30 cellular contexts compared by ENCODE assay signal in genomic region chr15:72077950-72078349, GRCh38. TPM values are rescaled to one million over a fixed set of nuclear protein-coding genes. Genes with fewer than 3 reads are reported as not detected.
DNase-seq lines count a peak whose midpoint lies in the region; ATAC-seq, FAIRE-seq and TF ChIP-seq lines count a peak whose summit lies in the region.
"Had no signal": no experiment of that assay in that cellular context is flagged by ENCODE, and none has a peak within 500 bp of the region (broad histone marks: within the 10 kb centered on the region; RNA-seq: fewer than 3 reads in every experiment).

No MANE protein-coding gene starts in this region.

- H3K9me3 ChIP-seq in A549 (no peaks in the 10 kb centered on the region), SU-DHL-6 (ENCODE audit: insufficient read depth, low read length) (no peaks in the 10 kb centered on the region), HAP-1 (no peaks in the 10 kb centered on the region)
- H3K9me3 ChIP-seq: esophagus squamous epithelium, mucosa of descending colon, SK-N-SH, upper lobe of left lung had no signal

- no peak overlapping the region for H3K27ac Mint-ChIP-seq in GM23338
- H3K27ac Mint-ChIP-seq: activated CD4-positive, alpha-beta memory T cell treated with anti-CD3 and anti-CD28 coated beads, Interleukin-2, amount 10 ng/mL, durations not matched to agents 7 days and 5 days; activated naive CD4-positive, alpha-beta T cell treated with anti-CD3 and anti-CD28 coated beads, Interleukin-2, amount 10 ng/mL, durations not matched to agents 7 days and 5 days; H9; nephron; stimulated activated memory B cell treated with anti-CD40 and anti-IgM and Interleukin-4, amounts not matched to agents 10 μg/mL and 1 μg/mL and 100 μg/mL, for 72 hours had no signal

- no peak overlapping the region for H3K4me3 Mint-ChIP-seq in GM23338
- H3K4me3 Mint-ChIP-seq: activated CD4-positive, alpha-beta memory T cell treated with anti-CD3 and anti-CD28 coated beads, Interleukin-2, amount 10 ng/mL, durations not matched to agents 7 days and 5 days; activated naive CD4-positive, alpha-beta T cell treated with anti-CD3 and anti-CD28 coated beads, Interleukin-2, amount 10 ng/mL, durations not matched to agents 7 days and 5 days; H9; nephron; stimulated activated memory B cell treated with anti-CD40 and anti-IgM and Interleukin-4, amounts not matched to agents 10 μg/mL and 1 μg/mL and 100 μg/mL, for 72 hours had no signal

- H3K4me2 ChIP-seq in A549 (no peak overlapping the region), SU-DHL-6 (ENCODE audit: low read depth, low read length, poor library complexity, severe bottlenecking) (peak overlapping the region; percentile 85), GM23338 (no peak overlapping the region)
- H3K4me2 ChIP-seq: SK-N-SH had no signal

- H3K9me3 Mint-ChIP-seq in GM23338: no peaks in the 10 kb centered on the region; the same call in 2 of the 3 replicates
- H3K9me3 Mint-ChIP-seq: activated CD4-positive, alpha-beta memory T cell treated with anti-CD3 and anti-CD28 coated beads, Interleukin-2, amount 10 ng/mL, durations not matched to agents 7 days and 5 days; activated naive CD4-positive, alpha-beta T cell treated with anti-CD3 and anti-CD28 coated beads, Interleukin-2, amount 10 ng/mL, durations not matched to agents 7 days and 5 days; H9; nephron had no signal

- H3K4me1 ChIP-seq in A549 (no peaks in the 10 kb centered on the region), HAP-1 (peaks cover 3% of the 10 kb centered on the region; the same call in 1 of the 2 replicates), GM23338 (ENCODE audit: insufficient read depth) (no peaks in the 10 kb centered on the region)
- H3K4me1 ChIP-seq: upper lobe of left lung had no signal

- TF ChIP-seq CTCF in A549 (IDR thresholded peaks at IDR 0.05) (no peak), SU-DHL-6 (IDR thresholded peaks at IDR 0.05; ENCODE audit: insufficient read depth, low read length, poor library complexity, severe bottlenecking) (no peak), fibroblast of the aortic adventitia (IDR thresholded peaks at IDR 0.05; ENCODE audit: insufficient read depth, low read length) (no peak), GM23338 (conservative IDR thresholded peaks at IDR 0.05; ENCODE audit: low read depth in 2 of 2) (no peak)

- H3K27ac ChIP-seq in A549 (no peak overlapping the region), SU-DHL-6 (ENCODE audit: low read depth, low read length) (peak overlapping the region; percentile 99), GM23338 (ENCODE audit: low read depth) (no peak overlapping the region)
- H3K27ac ChIP-seq: brain microvascular endothelial cell, esophagus squamous epithelium, upper lobe of left lung had no signal

- H3K79me2 ChIP-seq in SU-DHL-6 (ENCODE audit: insufficient read depth, low read length): peaks cover 81% of the 10 kb centered on the region
- peaks cover 6% of the 10 kb centered on the region; the same call in 1 of the 2 replicates for H3K79me2 ChIP-seq in GM23338 (replicated peaks; ENCODE audit: insufficient read depth)

- no peaks in the 10 kb centered on the region for H3K27me3 Mint-ChIP-seq in GM23338 (ENCODE audit: insufficient read depth, low read depth, poor library complexity)
- H3K27me3 Mint-ChIP-seq: activated CD4-positive, alpha-beta memory T cell treated with anti-CD3 and anti-CD28 coated beads, Interleukin-2, amount 10 ng/mL, durations not matched to agents 7 days and 5 days; activated naive CD4-positive, alpha-beta T cell treated with anti-CD3 and anti-CD28 coated beads, Interleukin-2, amount 10 ng/mL, durations not matched to agents 7 days and 5 days; CD8-positive, alpha-beta memory T cell; stimulated activated memory B cell treated with anti-CD40 and anti-IgM and Interleukin-4, amounts not matched to agents 10 μg/mL and 1 μg/mL and 100 μg/mL, for 72 hours had no signal

- H3K27me3 ChIP-seq in SU-DHL-6 (ENCODE audit: low read length) (no peaks in the 10 kb centered on the region), HAP-1 (ENCODE audit: low read depth) (no peaks in the 10 kb centered on the region), GM23338 (ENCODE audit: insufficient read depth) (no peaks in the 10 kb centered on the region)
- H3K27me3 ChIP-seq: brain microvascular endothelial cell, esophagus squamous epithelium, upper lobe of left lung had no signal

- in situ Hi-C loops in HAP-1 (cut with MboI; ENCODE audit: low sequenced_read_pairs): no loop called here

- H3K4me3 ChIP-seq in A549: no peak overlapping the region
- H3K4me3 ChIP-seq in SU-DHL-6 (ENCODE audit: insufficient read depth, low read length, poor library complexity, severe bottlenecking): peak overlapping the region; percentile 21
- H3K4me3 ChIP-seq in fibroblast of the aortic adventitia (ENCODE audit: low read depth, low read length): no peak overlapping the region
- no peak overlapping the region for H3K4me3 ChIP-seq in HAP-1
- no peak overlapping the region for H3K4me3 ChIP-seq in GM23338
- H3K4me3 ChIP-seq: esophagus squamous epithelium, mucosa of descending colon, upper lobe of left lung had no signal

- TF ChIP-seq EP300 in A549 (IDR thresholded peaks at IDR 0.05): no peak

- no peak for TF ChIP-seq RAD21 in A549 (conservative IDR thresholded peaks at IDR 0.05 in 1 of 2, IDR thresholded peaks at IDR 0.05 in 1 of 2)

- WGBS in A549 (ENCODE audit: missing lambda C conversion rate): 89% methylated on average over 1 of the region's 1 CpG

- CTCF ChIA-PET in A549 (lab: Yijun Ruan, JAX): interaction anchor here (1.0 kb wide), 1 partner anchor 8 kb away, joined by 5 read pairs; no protein-coding TSS in a partner anchor

- H3K9me2 ChIP-seq in SU-DHL-6 (replicated peaks; ENCODE audit: insufficient read depth, low read length) (no peaks in the 10 kb centered on the region), GM23338 (ENCODE audit: insufficient read depth) (no peaks in the 10 kb centered on the region)
- H3K9me2 ChIP-seq: SK-N-SH had no signal

- no peaks in the 10 kb centered on the region for H3K4me1 Mint-ChIP-seq in GM23338
- H3K4me1 Mint-ChIP-seq: H9 had no signal

- FAIRE-seq in A549 (lab: Jason Lieb, UNC): peak; percentile 78
- peak; percentile 5 for FAIRE-seq in GM18507 (lab: Jason Lieb, UNC)
- FAIRE-seq: A204.1 had no signal

- peaks cover 75% of the 10 kb centered on the region for H3F3A ChIP-seq in SU-DHL-6 (ENCODE audit: insufficient read depth)
- no peaks in the 10 kb centered on the region for H3F3A ChIP-seq in GM23338 (replicated peaks; ENCODE audit: low read depth)

- H3K36me3 ChIP-seq in SU-DHL-6 (ENCODE audit: low read length) (no peaks in the 10 kb centered on the region), HAP-1 (replicated peaks) (no peaks in the 10 kb centered on the region), GM23338 (ENCODE audit: insufficient read depth) (no peaks in the 10 kb centered on the region)
- H3K36me3 ChIP-seq: brain microvascular endothelial cell, esophagus squamous epithelium, upper lobe of left lung had no signal

- no peaks in the 10 kb centered on the region for H3K36me3 Mint-ChIP-seq in GM23338 (ENCODE audit: low read depth)
- H3K36me3 Mint-ChIP-seq: activated naive CD4-positive, alpha-beta T cell treated with anti-CD3 and anti-CD28 coated beads, Interleukin-2, amount 10 ng/mL, durations not matched to agents 7 days and 5 days; stimulated activated memory B cell treated with anti-CD40 and anti-IgM and Interleukin-4, amounts not matched to agents 10 μg/mL and 1 μg/mL and 100 μg/mL, for 72 hours had no signal

- no peak overlapping the region for H2AFZ ChIP-seq in SU-DHL-6 (ENCODE audit: low read depth, low read length, severe bottlenecking)
- no peak overlapping the region for H2AFZ ChIP-seq in GM23338

- H3K9ac ChIP-seq in SU-DHL-6 (ENCODE audit: low read length): peak overlapping the region; percentile 60
- H3K9ac ChIP-seq: SK-N-SH had no signal

- no peak for DNase-seq in A549 (ENCODE audit: low read depth in 1 of 2, low spot score in 1 of 2)
- no peak for DNase-seq in GM18507 (ENCODE audit: extremely low spot score, insufficient read length, low read depth)
- peak; percentile 23 for DNase-seq in fibroblast of the aortic adventitia (ENCODE audit: low read depth)
- DNase-seq in HAP-1 (ENCODE audit: low spot score in 2 of 2): no peak
- no peak for DNase-seq in A172 (ENCODE audit: low spot score)
- no peak for DNase-seq in GM23338 (ENCODE audit: low spot score)
- DNase-seq in activated CD4-positive, alpha-beta T cell treated with anti-CD3 and anti-CD28 coated beads for 1 hour: no peak
- DNase-seq: activated CD4-positive, alpha-beta memory T cell treated with anti-CD3 and anti-CD28 coated beads, Interleukin-2, amount 10 ng/mL, durations not matched to agents 7 days and 5 days; activated CD8-positive, alpha-beta memory T cell treated with anti-CD3 and anti-CD28 coated beads, Interleukin-2, amount 50 U/mL, for 4 hours; activated naive CD4-positive, alpha-beta T cell treated with anti-CD3 and anti-CD28 coated beads, Interleukin-2, amount 10 ng/mL, durations not matched to agents 7 days and 5 days; brain microvascular endothelial cell; CD8-positive, alpha-beta memory T cell; DMS 273 treated with DMSO at 0.1 percent for 48 hours; esophagus squamous epithelium; H9; hypothalamus; left cardiac atrium; mucosa of descending colon; NCI-H1048; NCI-H187; NCI-H2171; NCI-H510A treated with DMSO at 0.1 percent for 48 hours; SK-N-SH; stimulated activated CD4-positive, alpha-beta T cell treated with anti-CD3 and anti-CD28 coated beads, Interleukin-15, amount 100 ng/mL, for 24 hours; stimulated activated CD4-positive, alpha-beta T cell treated with anti-CD3 and anti-CD28 coated beads, Interleukin-4, amount 100 ng/mL, for 4 hours had no signal

- POLR2A ChIA-PET in A549 (lab: Yijun Ruan, JAX): no interaction called here

- H4K20me1 ChIP-seq in SU-DHL-6 (ENCODE audit: low read depth, low read length): no peaks in the 10 kb centered on the region
- H4K20me1 ChIP-seq in GM23338 (replicated peaks; ENCODE audit: insufficient read depth): peaks cover 16% of the 10 kb centered on the region; the same call in 1 of the 2 replicates

- TF ChIP-seq POLR2A in A549 (IDR thresholded peaks at IDR 0.05; ENCODE audit: low read length): no peak

- ATAC-seq in A549 (no peak), GM23338 (no peak)
- ATAC-seq: left cardiac atrium; mucosa of descending colon; stimulated activated memory B cell treated with anti-CD40 and anti-IgM and Interleukin-4, amounts not matched to agents 10 μg/mL and 1 μg/mL and 100 μg/mL, for 72 hours had no signal

RNA-seq across cellular contexts. Expression of gene MYO9A, which starts 40.0 kb away (rescaled TPM):
- polyA plus RNA-seq in A549 (2011; rRNA removed): 21.9 and 26.7 TPM in 2 replicates
- 4.1 and 5.0 TPM in 2 replicates for polyA plus RNA-seq in A549 (2012; cell fraction: cytosol; rRNA removed)
- polyA plus RNA-seq in A549 (2012; cell fraction: nucleus; rRNA removed): 3.9 and 6.9 TPM in 2 replicates
- polyA plus RNA-seq in A549 (2017; fragmentation: RNase III; extraction: RNeasy Plus Mini Kit Qiagen cat#74134 plus additional on column Dnase treatment): 5.6 to 7.6 TPM (median 5.9 TPM) in 3 replicates
- 71.5 and 84.4 TPM in 2 replicates for polyA minus RNA-seq in A549 (2011; rRNA and poly(A)+ RNA removed)
- 55.9 and 111 TPM in 2 replicates for total RNA-seq in fibroblast of the aortic adventitia (ENCODE audit: low replicate concordance)
- 14.9 and 18.4 TPM in 2 replicates for total RNA-seq in A172 (2014; rRNA removed; shearing (Covaris generic))
- total RNA-seq in GM23338 (2014; rRNA removed; shearing (Covaris generic)): 30.2 and 32.8 TPM in 2 replicates
- polyA plus RNA-seq in GM23338 (2016; fragmentation: Nextera tagmentation; extraction: Ambion mirVana): 8.1 and 11.6 TPM in 2 replicates

RNA-seq across cellular contexts. Expression of gene SENP8, which starts 40.3 kb away (rescaled TPM):
- polyA plus RNA-seq in A549 (2011; rRNA removed) (3.7 and 6.1 TPM in 2 replicates), A549 (2017; fragmentation: RNase III; extraction: RNeasy Plus Mini Kit Qiagen cat#74134 plus additional on column Dnase treatment) (0.98 to 1.3 TPM (median 1.2 TPM) in 3 replicates), GM23338 (2016; fragmentation: Nextera tagmentation; extraction: Ambion mirVana) (2.8 and 3.1 TPM in 2 replicates)
- 0.59 and 1.0 TPM in 2 replicates for polyA plus RNA-seq in A549 (2012; cell fraction: cytosol; rRNA removed)
- 0.40 and 0.59 TPM in 2 replicates for polyA plus RNA-seq in A549 (2012; cell fraction: nucleus; rRNA removed)
- 9.0 and 9.7 TPM in 2 replicates for polyA minus RNA-seq in A549 (2011; rRNA and poly(A)+ RNA removed)
- 0.98 and 3.8 TPM in 2 replicates for total RNA-seq in fibroblast of the aortic adventitia (ENCODE audit: low replicate concordance)
- total RNA-seq in A172 (2014; rRNA removed; shearing (Covaris generic)): 1.3 and 1.8 TPM in 2 replicates
- total RNA-seq in GM23338 (2014; rRNA removed; shearing (Covaris generic)): 4.9 and 7.7 TPM in 2 replicates
